9 cellular contexts compared by ENCODE assay signal in genomic region chr16:86576591-86577313, GRCh38. TPM values are rescaled to one million over a fixed set of nuclear protein-coding genes. Genes with fewer than 3 reads are reported as not detected.
DNase-seq lines count a peak whose midpoint lies in the region; ATAC-seq and TF ChIP-seq lines count a peak whose summit lies in the region.
"Had no signal": no experiment of that assay in that cellular context is flagged by ENCODE, and none has a peak within 500 bp of the region (broad histone marks: within the 10 kb centered on the region; RNA-seq: fewer than 3 reads in every experiment).

No MANE protein-coding gene starts in this region.

- peak overlapping the region; percentile 87 for H3K4me3 Mint-ChIP-seq in MCF 10A (ENCODE audit: unreplicated experiment)

- TF ChIP-seq CTCF in heart right ventricle (IDR thresholded peaks at IDR 0.05) (no peak), MCF 10A (IDR thresholded peaks at IDR 0.05; ENCODE audit: unreplicated experiment) (no peak), lung (IDR thresholded peaks at IDR 0.05; ENCODE audit: control extremely low read depth, extremely low read depth) (no peak)

- ATAC-seq in heart right ventricle (peak in 3 of 8 donors; percentile 15 to 40 (median 29)), lung (ENCODE audit: insufficient read depth, low FRiP score) (no peak), HG03280 (IDR thresholded peaks at IDR 0.05; ENCODE audit: unreplicated experiment) (no peak), GM18867 (IDR thresholded peaks at IDR 0.05; ENCODE audit: unreplicated experiment) (no peak)

- H3K27ac Mint-ChIP-seq in MCF 10A (ENCODE audit: low read depth, unreplicated experiment): peak overlapping the region; percentile 73

- H3K36me3 Mint-ChIP-seq in MCF 10A (ENCODE audit: insufficient read depth, unreplicated experiment): peaks cover 46% of the 10 kb centered on the region

- H3K4me3 ChIP-seq in heart right ventricle (peak overlapping the region; percentile 7 to 59 (median 49)), lung (peak overlapping the region; percentile 18)

- peaks cover 0 to 72% (median 25%) of the 10 kb centered on the region in 9 donors for H3K4me1 ChIP-seq in heart right ventricle
- peaks cover 0 to 13% of the 10 kb centered on the region in 2 donors for H3K4me1 ChIP-seq in lung (ENCODE audit: control insufficient read depth in 2 of 2, insufficient read depth in 2 of 2, low read length in 2 of 2)

- H3K27ac ChIP-seq in heart right ventricle (peak overlapping the region; percentile 43 to 85 (median 73)), lung (ENCODE audit: low read depth in 1 of 2, low read length in 1 of 2) (no peak overlapping the region)

- H3K36me3 ChIP-seq in heart right ventricle: no peaks in the 10 kb centered on the region
- H3K36me3 ChIP-seq in lung (ENCODE audit: control insufficient read depth in 2 of 2, insufficient read depth in 2 of 2, low read length in 2 of 2): no peaks in the 10 kb centered on the region

- H3K27me3 Mint-ChIP-seq in MCF 10A (ENCODE audit: insufficient read depth, unreplicated experiment): no peaks in the 10 kb centered on the region

- CTCF ChIA-PET in MCF 10A (lab: Yijun Ruan, JAX): interaction anchor here (0.6 to 2.1 kb wide), 9 partner anchors 12 to 486 kb away, joined by 3 to 15 read pairs (median 4); no protein-coding TSS in a partner anchor

- H3K27me3 ChIP-seq in heart right ventricle (peaks cover 7 to 100% (median 93%) of the 10 kb centered on the region in 7 donors), lung (ENCODE audit: control insufficient read depth, insufficient read depth) (peaks cover 17% of the 10 kb centered on the region)
- H3K27me3 ChIP-seq: MG63 had no signal

- 20 to 25% methylated on average over 33 of the region's 33 CpGs for WGBS in heart right ventricle, 2 donors
- WGBS in lung, 2 donors: 17 to 20% methylated on average over 33 of the region's 33 CpGs

- peaks cover 24% of the 10 kb centered on the region for H3K4me1 Mint-ChIP-seq in MCF 10A (ENCODE audit: insufficient read depth, unreplicated experiment)

- no peaks in the 10 kb centered on the region for H3K9me3 Mint-ChIP-seq in MCF 10A (ENCODE audit: unreplicated experiment)

- POLR2A ChIA-PET in MCF 10A (lab: Yijun Ruan, JAX): interaction anchor here (0.7 to 2.3 kb wide), 7 partner anchors 10 to 630 kb away, joined by 3 to 34 read pairs (median 6); partner anchors contain the start of gene FOXC2

- DNase-seq in heart right ventricle (peak in 1 of 2 donors; percentile 34), cardiac septum (ENCODE audit: low spot score) (no peak), MCF 10A (ENCODE audit: unreplicated experiment) (peak; percentile 42), lung (ENCODE audit: low spot score) (no peak), germinal center (ENCODE audit: low spot score) (no peak), GM03348 (ENCODE audit: low spot score) (no peak)

- TSS peak; percentile 59 for BruUV-seq in MCF 10A (replicated peaks; lab: Mats Ljungman, UMichigan)

- intact Hi-C loops in heart right ventricle (cut with DNase I) (loop anchor here in 8 of 10 donors (5.0 to 10.0 kb wide), 9 partner anchors 36 to 486 kb away; no protein-coding TSS in a partner anchor), cardiac septum (cut with DNase I) (loop anchor here (5.0 to 10.0 kb wide), 3 partner anchors 91 to 258 kb away; no protein-coding TSS in a partner anchor), MCF 10A (cut with micrococcal nuclease) (loop anchor here (1.0 to 2.0 kb wide), 3 partner anchors 14 to 233 kb away; no protein-coding TSS in a partner anchor)

- H3K9me3 ChIP-seq in heart right ventricle (no peaks in the 10 kb centered on the region), lung (ENCODE audit: control insufficient read depth in 2 of 2, insufficient read depth in 1 of 2, low read length in 1 of 2) (no peaks in the 10 kb centered on the region)
- H3K9me3 ChIP-seq: MG63 had no signal

RNA-seq across cellular contexts. Expression of gene FOXL1, which starts 1.6 kb away (rescaled TPM):
- total RNA-seq in heart right ventricle (1 to 10 TPM in 3 of 10 donors, under 1 TPM in 7; 0.40 to 1.9 (median 0.84) TPM), cardiac septum (1.2 TPM), MCF 10A (2022) (4.7 and 4.9 TPM in 2 replicates), lung (1 to 10 TPM; 2.0 to 2.5 TPM)
- polyA plus RNA-seq in heart right ventricle (under 1 TPM; 0.78 to 0.95 TPM), lung (under 1 TPM; 0.41 to 0.68 TPM)

RNA-seq across cellular contexts. Expression of gene FOXC2, which starts 10.1 kb away (rescaled TPM):
- total RNA-seq in heart right ventricle (1 to 10 TPM in 8 of 10 donors, under 1 TPM in 2; 0.66 to 2.2 (median 1.9) TPM), cardiac septum (2.6 TPM), MCF 10A (2022) (16.8 and 22.5 TPM in 2 replicates), lung (1 to 10 TPM in 1 of 2 donors, under 1 TPM in 1; 0.82 to 2.7 TPM)
- polyA plus RNA-seq in heart right ventricle (1 to 10 TPM; 1.2 to 1.3 TPM), lung (under 1 TPM; 0.37 to 0.43 TPM)

RNA-seq across cellular contexts. Expression of gene MTHFSD, which starts 21.7 kb away (rescaled TPM):
- total RNA-seq in heart right ventricle (10 to 100 TPM in 8 of 10 donors, 1 to 10 TPM in 2; 8.9 to 13.1 (median 11.4) TPM), cardiac septum (12.2 TPM), MCF 10A (2022) (30.7 and 39.1 TPM in 2 replicates), lung (10 to 100 TPM; 23.3 to 28.5 TPM)
- polyA plus RNA-seq in heart right ventricle (10 to 100 TPM in 1 of 2 donors, 1 to 10 TPM in 1; 5.1 to 11.3 TPM), lung (1 to 10 TPM; 9.4 to 9.9 TPM)

Comparison
In these comparisons a context has a peak if more than half of its experiments do, and no peak if none do; other contexts are left out.
1. H3K27ac ChIP-seq: peak in heart right ventricle (10 of 10); none in lung (0 of 2).